In the genomic region with DNA sequence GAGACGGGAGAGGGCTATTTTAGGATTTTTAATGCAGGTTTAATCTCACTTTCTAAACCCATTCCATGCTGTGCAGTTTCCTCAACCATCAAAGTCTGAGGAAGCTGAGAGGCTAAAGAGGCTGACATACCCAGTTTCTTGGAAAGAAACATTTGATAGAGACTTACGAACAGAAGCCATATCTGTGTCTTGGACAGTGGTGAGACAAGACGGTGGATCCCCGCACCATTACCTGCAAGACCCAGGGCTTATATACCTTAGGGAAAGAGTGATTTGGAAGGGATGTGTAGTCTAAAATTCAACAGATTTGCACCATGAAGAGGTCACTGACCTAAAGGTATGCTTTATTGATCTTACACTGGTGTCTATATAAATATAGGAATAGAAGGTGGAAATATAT, we compare ENCODE assay signal across 22 cellular contexts. TPM values are rescaled to one million over a fixed set of nuclear protein-coding genes. Genes with fewer than 3 reads are reported as not detected.
DNase-seq lines count a peak whose midpoint lies in the region; ATAC-seq and TF ChIP-seq lines count a peak whose summit lies in the region.
"Had no signal": no experiment of that assay in that cellular context is flagged by ENCODE, and none has a peak within 500 bp of the region (broad histone marks: within the 10 kb centered on the region; RNA-seq: fewer than 3 reads in every experiment).

No MANE protein-coding gene starts in this region.

- H3K9ac ChIP-seq in SK-N-SH = no peak overlapping the region
- H3K9ac ChIP-seq: BLaER1 had no signal

- no peaks in the 10 kb centered on the region for H4K20me1 ChIP-seq in SK-N-SH (ENCODE audit: insufficient read depth)
- H4K20me1 ChIP-seq: BLaER1 had no signal

- no peak overlapping the region for H3K27ac ChIP-seq in SK-N-SH (ENCODE audit: low read depth in 2 of 2, low read length in 1 of 2)
- H3K27ac ChIP-seq: 22Rv1, BLaER1 had no signal

- ATAC-seq in HG03108 (IDR thresholded peaks at IDR 0.05; ENCODE audit: unreplicated experiment) = no peak
- ATAC-seq: GM12878 had no signal

- POLR2A ChIA-PET in SK-N-SH (lab: Yijun Ruan, JAX) = no interaction called here

- H3K79me2 ChIP-seq in SK-N-SH (ENCODE audit: insufficient read depth) = no peaks in the 10 kb centered on the region

- no peaks in the 10 kb centered on the region for H3K4me1 ChIP-seq in SK-N-SH (ENCODE audit: control insufficient read depth in 1 of 2, insufficient read depth in 2 of 2, low read depth in 1 of 2, low read length in 1 of 2)
- H3K4me1 ChIP-seq: BE2C, BLaER1 had no signal

- H3K4me3 ChIP-seq in MG63 = 0 out of 2 replicates have a peak overlapping the region, but pooled peaks have one; percentile 14
- H3K4me3 ChIP-seq in SK-N-SH (ENCODE audit: low read depth in 2 of 2, low read length in 1 of 2) = no peak overlapping the region
- H3K4me3 ChIP-seq: BLaER1, GM12878 had no signal

- H3K27me3 ChIP-seq in MG63 (no peaks in the 10 kb centered on the region), SK-N-SH (ENCODE audit: insufficient read depth) (no peaks in the 10 kb centered on the region)
- H3K27me3 ChIP-seq: BE2C, BLaER1 had no signal

- CTCF ChIA-PET in SK-N-SH (lab: Yijun Ruan, JAX) = no interaction called here

- TF ChIP-seq EP300 in SK-N-SH (IDR thresholded peaks at IDR 0.05; ENCODE audit: borderline replicate concordance in 1 of 2, low read depth in 1 of 2, low read length in 1 of 2) = no peak

- DNase-seq in DMS53 (lab: John Stamatoyannopoulos, UW) = peak; percentile 12
- no peak for DNase-seq in DMS53 treated with DMSO at 0.1 percent for 48 hours (lab: John Stamatoyannopoulos, UW; ENCODE audit: unreplicated experiment)
- DNase-seq in MG63 = no peak
- peak; percentile 7 for DNase-seq in NCI-H69 (lab: John Stamatoyannopoulos, UW)
- DNase-seq in SK-N-SH = no peak
- DNase-seq: ACHN; BE2C; C1 segment of cervical spinal cord; CD4-positive, alpha-beta memory T cell; CD4-positive, CD25-positive, alpha-beta regulatory T cell; CD8-positive, alpha-beta memory T cell; COR-L47; DMS 273 treated with DMSO at 0.1 percent for 48 hours; DMS153; DMS79; DND-41; EL; GDM1 had no signal

- H3K36me3 ChIP-seq in MG63 (no peaks in the 10 kb centered on the region), SK-N-SH (replicated peaks in 1 of 2; ENCODE audit: control insufficient read depth in 1 of 2, insufficient read depth in 2 of 2, low read length in 1 of 2) (no peaks in the 10 kb centered on the region)
- H3K36me3 ChIP-seq: BE2C had no signal

- H3F3A ChIP-seq in SK-N-SH (replicated peaks; ENCODE audit: insufficient read depth) = no peaks in the 10 kb centered on the region

- no peaks in the 10 kb centered on the region for H3K9me2 ChIP-seq in SK-N-SH

- H2AFZ ChIP-seq in SK-N-SH (ENCODE audit: low read depth) = no peak overlapping the region

- WGBS in SK-N-SH (ENCODE audit: low lambda C conversion rate) = 83% methylated on average over 4 of the region's 4 CpGs

- TF ChIP-seq RAD21 in SK-N-SH (IDR thresholded peaks at IDR 0.05; ENCODE audit: low read length) = no peak

- no peak for TF ChIP-seq CTCF in SK-N-SH (IDR thresholded peaks at IDR 0.05)

- H3K4me2 ChIP-seq in SK-N-SH = no peak overlapping the region
- H3K4me2 ChIP-seq: BLaER1 had no signal

- no peaks in the 10 kb centered on the region for H3K9me3 ChIP-seq in MG63
- H3K9me3 ChIP-seq in SK-N-SH = no peaks in the 10 kb centered on the region
- H3K9me3 ChIP-seq: BE2C had no signal

TF ChIP-seq in SK-N-SH, 30 proteins besides CTCF, POLR2A, EP300 and RAD21:
- TF ChIP-seq CHD2 (IDR thresholded peaks at IDR 0.05; ENCODE audit: low read length, partially characterized antibody) (no peak), TEAD4 (IDR thresholded peaks at IDR 0.05; ENCODE audit: borderline replicate concordance, insufficient read depth) (no peak), SIN3A (IDR thresholded peaks at IDR 0.05; ENCODE audit: borderline replicate concordance, low read depth, low read length) (no peak)
- TF ChIP-seq, protein P1, sequence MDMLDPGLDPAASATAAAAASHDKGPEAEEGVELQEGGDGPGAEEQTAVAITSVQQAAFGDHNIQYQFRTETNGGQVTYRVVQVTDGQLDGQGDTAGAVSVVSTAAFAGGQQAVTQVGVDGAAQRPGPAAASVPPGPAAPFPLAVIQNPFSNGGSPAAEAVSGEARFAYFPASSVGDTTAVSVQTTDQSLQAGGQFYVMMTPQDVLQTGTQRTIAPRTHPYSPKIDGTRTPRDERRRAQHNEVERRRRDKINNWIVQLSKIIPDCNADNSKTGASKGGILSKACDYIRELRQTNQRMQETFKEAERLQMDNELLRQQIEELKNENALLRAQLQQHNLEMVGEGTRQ (IDR thresholded peaks at IDR 0.05; ENCODE audit: borderline replicate concordance, low read depth, low read length) = no peak
- TF ChIP-seq, protein P2, sequence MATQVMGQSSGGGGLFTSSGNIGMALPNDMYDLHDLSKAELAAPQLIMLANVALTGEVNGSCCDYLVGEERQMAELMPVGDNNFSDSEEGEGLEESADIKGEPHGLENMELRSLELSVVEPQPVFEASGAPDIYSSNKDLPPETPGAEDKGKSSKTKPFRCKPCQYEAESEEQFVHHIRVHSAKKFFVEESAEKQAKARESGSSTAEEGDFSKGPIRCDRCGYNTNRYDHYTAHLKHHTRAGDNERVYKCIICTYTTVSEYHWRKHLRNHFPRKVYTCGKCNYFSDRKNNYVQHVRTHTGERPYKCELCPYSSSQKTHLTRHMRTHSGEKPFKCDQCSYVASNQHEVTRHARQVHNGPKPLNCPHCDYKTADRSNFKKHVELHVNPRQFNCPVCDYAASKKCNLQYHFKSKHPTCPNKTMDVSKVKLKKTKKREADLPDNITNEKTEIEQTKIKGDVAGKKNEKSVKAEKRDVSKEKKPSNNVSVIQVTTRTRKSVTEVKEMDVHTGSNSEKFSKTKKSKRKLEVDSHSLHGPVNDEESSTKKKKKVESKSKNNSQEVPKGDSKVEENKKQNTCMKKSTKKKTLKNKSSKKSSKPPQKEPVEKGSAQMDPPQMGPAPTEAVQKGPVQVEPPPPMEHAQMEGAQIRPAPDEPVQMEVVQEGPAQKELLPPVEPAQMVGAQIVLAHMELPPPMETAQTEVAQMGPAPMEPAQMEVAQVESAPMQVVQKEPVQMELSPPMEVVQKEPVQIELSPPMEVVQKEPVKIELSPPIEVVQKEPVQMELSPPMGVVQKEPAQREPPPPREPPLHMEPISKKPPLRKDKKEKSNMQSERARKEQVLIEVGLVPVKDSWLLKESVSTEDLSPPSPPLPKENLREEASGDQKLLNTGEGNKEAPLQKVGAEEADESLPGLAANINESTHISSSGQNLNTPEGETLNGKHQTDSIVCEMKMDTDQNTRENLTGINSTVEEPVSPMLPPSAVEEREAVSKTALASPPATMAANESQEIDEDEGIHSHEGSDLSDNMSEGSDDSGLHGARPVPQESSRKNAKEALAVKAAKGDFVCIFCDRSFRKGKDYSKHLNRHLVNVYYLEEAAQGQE (IDR thresholded peaks at IDR 0.05; ENCODE audit: low read depth, low read length) = no peak

RNA-seq across cellular contexts. Expression of a gene that starts 13.5 kb away (rescaled TPM):
- total RNA-seq in MG63 (2014; rRNA removed; shearing (Covaris generic); ENCODE audit: low replicate concordance) = 425 and 693 TPM in 2 replicates
- polyA plus RNA-seq in SK-N-SH (2012; rRNA removed) = 720 and 815 TPM in 2 replicates
- polyA plus RNA-seq in SK-N-SH (2012; cell fraction: cytosol; rRNA removed) = 879 and 1,372 TPM in 2 replicates
- 223 and 290 TPM in 2 replicates for polyA plus RNA-seq in SK-N-SH (2012; cell fraction: nucleus; rRNA removed)

RNA-seq across cellular contexts. Expression of a gene that starts 13.9 kb away (rescaled TPM):
- total RNA-seq in MG63 (2014; rRNA removed; shearing (Covaris generic); ENCODE audit: low replicate concordance) = 110 and 146 TPM in 2 replicates
- 54.8 and 90.7 TPM in 2 replicates for polyA plus RNA-seq in SK-N-SH (2012; rRNA removed)
- 77.6 and 80.6 TPM in 2 replicates for polyA plus RNA-seq in SK-N-SH (2012; cell fraction: cytosol; rRNA removed)
- polyA plus RNA-seq in SK-N-SH (2012; cell fraction: nucleus; rRNA removed) = 35.6 and 60.0 TPM in 2 replicates

Comparison
In these comparisons a context has a peak if more than half of its experiments do, and no peak if none do; other contexts are left out.
1. DNase-seq: peak in DMS53 (single experiment) and NCI-H69 (single experiment); none in DMS53 treated with DMSO at 0.1 percent for 48 hours (single experiment), MG63 (single experiment) and SK-N-SH (single experiment).